ENCODE assay signal across 1 cellular context in the genomic region with DNA sequence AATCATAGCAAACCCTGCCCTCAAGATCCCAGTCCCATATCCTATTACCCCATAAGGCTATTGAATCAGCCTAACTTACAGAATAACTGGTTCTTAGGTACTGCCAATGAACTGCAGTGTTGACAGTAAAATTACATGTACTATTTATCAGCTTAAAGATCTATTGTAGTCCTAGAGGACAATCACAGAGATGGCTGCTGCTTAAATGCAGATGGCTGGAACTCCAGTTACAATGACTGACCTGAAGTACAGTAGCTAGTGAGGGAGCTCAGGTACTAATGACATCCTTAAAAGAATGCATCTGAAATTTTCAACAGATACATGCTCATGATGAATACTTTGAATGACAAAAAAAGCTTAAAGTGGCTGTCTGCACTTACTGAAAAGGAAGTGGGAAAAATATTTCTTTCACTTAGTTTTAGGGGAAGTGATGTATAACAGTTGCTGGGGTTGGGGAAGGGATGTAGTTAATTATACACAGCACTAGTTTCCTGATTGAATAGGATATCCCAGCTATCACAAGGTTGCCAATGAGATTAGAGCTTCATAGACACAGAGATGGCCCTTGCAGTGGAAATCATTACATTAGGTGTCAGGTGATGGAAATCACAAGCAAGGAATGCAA.
TF ChIP-seq lines count a peak whose summit lies in the region.

No MANE protein-coding gene starts in this region.

TF ChIP-seq in GM23338, 12 proteins besides CTCF, POLR2A, EP300 and RAD21 (continued from another document):
- TF ChIP-seq, protein P1, sequence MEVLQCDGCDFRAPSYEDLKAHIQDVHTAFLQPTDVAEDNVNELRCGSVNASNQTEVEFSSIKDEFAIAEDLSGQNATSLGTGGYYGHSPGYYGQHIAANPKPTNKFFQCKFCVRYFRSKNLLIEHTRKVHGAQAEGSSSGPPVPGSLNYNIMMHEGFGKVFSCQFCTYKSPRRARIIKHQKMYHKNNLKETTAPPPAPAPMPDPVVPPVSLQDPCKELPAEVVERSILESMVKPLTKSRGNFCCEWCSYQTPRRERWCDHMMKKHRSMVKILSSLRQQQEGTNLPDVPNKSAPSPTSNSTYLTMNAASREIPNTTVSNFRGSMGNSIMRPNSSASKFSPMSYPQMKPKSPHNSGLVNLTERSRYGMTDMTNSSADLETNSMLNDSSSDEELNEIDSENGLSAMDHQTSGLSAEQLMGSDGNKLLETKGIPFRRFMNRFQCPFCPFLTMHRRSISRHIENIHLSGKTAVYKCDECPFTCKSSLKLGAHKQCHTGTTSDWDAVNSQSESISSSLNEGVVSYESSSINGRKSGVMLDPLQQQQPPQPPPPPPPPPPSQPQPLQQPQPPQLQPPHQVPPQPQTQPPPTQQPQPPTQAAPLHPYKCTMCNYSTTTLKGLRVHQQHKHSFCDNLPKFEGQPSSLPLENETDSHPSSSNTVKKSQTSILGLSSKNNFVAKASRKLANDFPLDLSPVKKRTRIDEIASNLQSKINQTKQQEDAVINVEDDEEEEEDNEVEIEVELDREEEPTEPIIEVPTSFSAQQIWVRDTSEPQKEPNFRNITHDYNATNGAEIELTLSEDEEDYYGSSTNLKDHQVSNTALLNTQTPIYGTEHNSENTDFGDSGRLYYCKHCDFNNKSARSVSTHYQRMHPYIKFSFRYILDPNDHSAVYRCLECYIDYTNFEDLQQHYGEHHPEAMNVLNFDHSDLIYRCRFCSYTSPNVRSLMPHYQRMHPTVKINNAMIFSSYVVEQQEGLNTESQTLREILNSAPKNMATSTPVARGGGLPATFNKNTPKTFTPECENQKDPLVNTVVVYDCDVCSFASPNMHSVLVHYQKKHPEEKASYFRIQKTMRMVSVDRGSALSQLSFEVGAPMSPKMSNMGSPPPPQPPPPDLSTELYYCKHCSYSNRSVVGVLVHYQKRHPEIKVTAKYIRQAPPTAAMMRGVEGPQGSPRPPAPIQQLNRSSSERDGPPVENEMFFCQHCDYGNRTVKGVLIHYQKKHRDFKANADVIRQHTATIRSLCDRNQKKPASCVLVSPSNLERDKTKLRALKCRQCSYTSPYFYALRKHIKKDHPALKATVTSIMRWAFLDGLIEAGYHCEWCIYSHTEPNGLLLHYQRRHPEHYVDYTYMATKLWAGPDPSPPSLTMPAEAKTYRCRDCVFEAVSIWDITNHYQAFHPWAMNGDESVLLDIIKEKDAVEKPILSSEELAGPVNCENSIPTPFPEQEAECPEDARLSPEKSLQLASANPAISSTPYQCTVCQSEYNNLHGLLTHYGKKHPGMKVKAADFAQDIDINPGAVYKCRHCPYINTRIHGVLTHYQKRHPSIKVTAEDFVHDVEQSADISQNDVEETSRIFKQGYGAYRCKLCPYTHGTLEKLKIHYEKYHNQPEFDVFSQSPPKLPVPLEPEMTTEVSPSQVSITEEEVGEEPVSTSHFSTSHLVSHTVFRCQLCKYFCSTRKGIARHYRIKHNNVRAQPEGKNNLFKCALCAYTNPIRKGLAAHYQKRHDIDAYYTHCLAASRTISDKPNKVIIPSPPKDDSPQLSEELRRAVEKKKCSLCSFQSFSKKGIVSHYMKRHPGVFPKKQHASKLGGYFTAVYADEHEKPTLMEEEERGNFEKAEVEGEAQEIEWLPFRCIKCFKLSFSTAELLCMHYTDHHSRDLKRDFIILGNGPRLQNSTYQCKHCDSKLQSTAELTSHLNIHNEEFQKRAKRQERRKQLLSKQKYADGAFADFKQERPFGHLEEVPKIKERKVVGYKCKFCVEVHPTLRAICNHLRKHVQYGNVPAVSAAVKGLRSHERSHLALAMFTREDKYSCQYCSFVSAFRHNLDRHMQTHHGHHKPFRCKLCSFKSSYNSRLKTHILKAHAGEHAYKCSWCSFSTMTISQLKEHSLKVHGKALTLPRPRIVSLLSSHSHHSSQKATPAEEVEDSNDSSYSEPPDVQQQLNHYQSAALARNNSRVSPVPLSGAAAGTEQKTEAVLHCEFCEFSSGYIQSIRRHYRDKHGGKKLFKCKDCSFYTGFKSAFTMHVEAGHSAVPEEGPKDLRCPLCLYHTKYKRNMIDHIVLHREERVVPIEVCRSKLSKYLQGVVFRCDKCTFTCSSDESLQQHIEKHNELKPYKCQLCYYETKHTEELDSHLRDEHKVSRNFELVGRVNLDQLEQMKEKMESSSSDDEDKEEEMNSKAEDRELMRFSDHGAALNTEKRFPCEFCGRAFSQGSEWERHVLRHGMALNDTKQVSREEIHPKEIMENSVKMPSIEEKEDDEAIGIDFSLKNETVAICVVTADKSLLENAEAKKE (CRISPR knock-in tag; IDR thresholded peaks at IDR 0.05): no peak
- TF ChIP-seq POLR2AphosphoS5 (IDR thresholded peaks at IDR 0.05; ENCODE audit: low read depth): no peak
- TF ChIP-seq ZNF331 (CRISPR knock-in tag; IDR thresholded peaks at IDR 0.05; ENCODE audit: low read depth): no peak
- no peak for TF ChIP-seq EZH2phosphoT487 (IDR thresholded peaks at IDR 0.05; ENCODE audit: unreplicated experiment)
- TF ChIP-seq EZH2 (IDR thresholded peaks at IDR 0.05; ENCODE audit: low read depth, unreplicated experiment): no peak
- TF ChIP-seq STAT1 (IDR thresholded peaks at IDR 0.05; ENCODE audit: unreplicated experiment): no peak
